In genomic region chr19:38337360-38337653, GRCh38 we compare ENCODE assay signal across 8 cellular contexts. TPM values are rescaled to one million over a fixed set of nuclear protein-coding genes. Genes with fewer than 3 reads are reported as not detected.
DNase-seq lines count a peak whose midpoint lies in the region; ATAC-seq, FAIRE-seq and TF ChIP-seq lines count a peak whose summit lies in the region.

No MANE protein-coding gene starts in this region.

- H3K4me2 ChIP-seq in keratinocyte (ENCODE audit: control insufficient read depth, extremely low read depth, insufficient read depth, low read depth, low read length), result peak overlapping the region; percentile 96

- TF ChIP-seq CTCF in keratinocyte (optimal IDR thresholded peaks at IDR 0.05 in 1 of 3, IDR thresholded peaks at IDR 0.05 in 1 of 3, conservative IDR thresholded peaks at IDR 0.05 in 1 of 3; ENCODE audit: extremely low read depth in 1 of 3, insufficient read depth in 2 of 3, low read length in 3 of 3) (no peak), testis (IDR thresholded peaks at IDR 0.05) (no peak)

- no peaks in the 10 kb centered on the region for H3K9me1 ChIP-seq in keratinocyte (ENCODE audit: control insufficient read depth, extremely low read depth, insufficient read depth, low read length)

- no peak for DNase-seq in activated T-cell treated with anti-CD3 and anti-CD28 coated beads, Interleukin-2, amount 50 U/mL, for 24 hours
- DNase-seq in activated T-cell treated with anti-CD3 and anti-CD28 coated beads, Interleukin-2, amount 50 U/mL, for 1 hour, result no peak
- DNase-seq in activated naive CD4-positive, alpha-beta T cell treated with anti-CD3 and anti-CD28 coated beads, Interleukin-2, amount 50 U/mL, for 72 hours (ENCODE audit: low spot score in 2 of 2), result no peak
- DNase-seq in keratinocyte (ENCODE audit: low read depth, low spot score), result no peak
- DNase-seq in testis, result no peak
- no peak for DNase-seq in RPMI8226
- no peak for DNase-seq in NCI-H2029 treated with DMSO at 0.1 percent for 48 hours (lab: John Stamatoyannopoulos, UW)
- no peak for DNase-seq in NCI-H1694 treated with DMSO at 0.1 percent for 48 hours (lab: John Stamatoyannopoulos, UW)

- no peaks in the 10 kb centered on the region for H3K36me3 ChIP-seq in keratinocyte (ENCODE audit: control insufficient read depth in 2 of 2, extremely low read depth in 1 of 2, insufficient read depth in 2 of 2, low read length in 2 of 2)
- no peaks in the 10 kb centered on the region for H3K36me3 ChIP-seq in testis (ENCODE audit: low read depth, missing control alignments)

- ATAC-seq in activated naive CD4-positive, alpha-beta T cell treated with anti-CD3 and anti-CD28 coated beads, Interleukin-2, amount 50 U/mL, for 72 hours, result no peak

- no peaks in the 10 kb centered on the region for H3K9me3 Mint-ChIP-seq in activated T-cell treated with anti-CD3 and anti-CD28 coated beads, Interleukin-2, amount 50 U/mL, for 24 hours
- no peaks in the 10 kb centered on the region for H3K9me3 Mint-ChIP-seq in activated naive CD4-positive, alpha-beta T cell treated with anti-CD3 and anti-CD28 coated beads, Interleukin-2, amount 50 U/mL, for 72 hours

- no peaks in the 10 kb centered on the region for H4K20me1 ChIP-seq in keratinocyte (ENCODE audit: control insufficient read depth, extremely low read depth, insufficient read depth, low read length)

- H3K27me3 ChIP-seq in keratinocyte (ENCODE audit: control insufficient read depth, extremely low read depth, insufficient read depth, low read length), result no peaks in the 10 kb centered on the region
- H3K27me3 ChIP-seq in testis, result no peaks in the 10 kb centered on the region

- intact Hi-C loops in testis (cut with DNase I; ENCODE audit: low total_unique reads), result no loop called here

- H3K36me3 Mint-ChIP-seq in activated T-cell treated with anti-CD3 and anti-CD28 coated beads, Interleukin-2, amount 50 U/mL, for 24 hours (ENCODE audit: low read depth), result peaks cover 7% of the 10 kb centered on the region
- no peaks in the 10 kb centered on the region for H3K36me3 Mint-ChIP-seq in activated naive CD4-positive, alpha-beta T cell treated with anti-CD3 and anti-CD28 coated beads, Interleukin-2, amount 50 U/mL, for 72 hours

- H3K4me1 ChIP-seq in keratinocyte (ENCODE audit: control insufficient read depth, extremely low read depth, insufficient read depth, low read length) (peaks cover 12% of the 10 kb centered on the region), testis (peaks cover 4% of the 10 kb centered on the region)

- no peak for FAIRE-seq in keratinocyte (lab: Jason Lieb, UNC)

- H2AFZ ChIP-seq in keratinocyte (ENCODE audit: control insufficient read depth, low read length), result peak overlapping the region; percentile 85

- H3K27ac Mint-ChIP-seq in activated T-cell treated with anti-CD3 and anti-CD28 coated beads, Interleukin-2, amount 50 U/mL, for 24 hours, result peak overlapping the region; percentile 100
- H3K27ac Mint-ChIP-seq in activated naive CD4-positive, alpha-beta T cell treated with anti-CD3 and anti-CD28 coated beads, Interleukin-2, amount 50 U/mL, for 72 hours, result peak overlapping the region; percentile 93 to 98

- no peaks in the 10 kb centered on the region for H3K27me3 Mint-ChIP-seq in activated T-cell treated with anti-CD3 and anti-CD28 coated beads, Interleukin-2, amount 50 U/mL, for 24 hours

- H3K79me2 ChIP-seq in keratinocyte (ENCODE audit: control insufficient read depth, insufficient read depth, low read length), result no peaks in the 10 kb centered on the region

- TF ChIP-seq POLR2A in testis (IDR thresholded peaks at IDR 0.05), result no peak

- WGBS in testis, 2 donors, result 48 to 63% methylated on average over 6 to 10 of the region's 10 CpGs

- peaks cover 11% of the 10 kb centered on the region for H3K4me1 Mint-ChIP-seq in activated T-cell treated with anti-CD3 and anti-CD28 coated beads, Interleukin-2, amount 50 U/mL, for 24 hours (ENCODE audit: low read depth)

- peak overlapping the region; percentile 89 for H3K4me3 Mint-ChIP-seq in activated T-cell treated with anti-CD3 and anti-CD28 coated beads, Interleukin-2, amount 50 U/mL, for 24 hours

- dilution Hi-C loops in keratinocyte (cut with MboI; ENCODE audit: extremely low pct_ligation_motif_present, low sequenced_read_pairs), result no loop called here

- H3K9me3 ChIP-seq in keratinocyte (ENCODE audit: control insufficient read depth, low read depth, low read length), result no peaks in the 10 kb centered on the region
- no peaks in the 10 kb centered on the region for H3K9me3 ChIP-seq in testis

- H3K4me3 ChIP-seq in keratinocyte (ENCODE audit: control insufficient read depth in 2 of 3, extremely low read depth in 1 of 3, insufficient read depth in 2 of 3, low read depth in 1 of 3, low read length in 3 of 3) (peak overlapping the region; percentile 58 to 65 (median 62)), testis (peak overlapping the region; percentile 63 to 66)

- peak overlapping the region; percentile 18 for H3K9ac ChIP-seq in keratinocyte (ENCODE audit: control insufficient read depth, extremely low read depth, insufficient read depth, low read length)

- H3K27ac ChIP-seq in keratinocyte (ENCODE audit: control insufficient read depth, insufficient read depth, low read length), result no peak overlapping the region
- peak overlapping the region in 1 of 2 donors; percentile 96 for H3K27ac ChIP-seq in testis

RNA-seq across cellular contexts. Expression of gene CATSPERG, which starts 1.7 kb away (rescaled TPM):
- 10 to 100 TPM in 1 of 2 donors, 1 to 10 TPM in 1; 4.1 to 22.8 TPM for total RNA-seq in activated naive CD4-positive, alpha-beta T cell treated with anti-CD3 and anti-CD28 coated beads, Interleukin-2, amount 50 U/mL, for 72 hours
- polyA plus RNA-seq in keratinocyte (0.21 to 0.73 TPM (median 0.35 TPM) in 3 replicates), testis (ENCODE audit: insufficient read depth, low read depth, low replicate concordance) (141 TPM)
- 2.3 TPM for polyA plus RNA-seq in keratinocyte (2011; ENCODE audit: low read depth)
- 0.28 TPM in 1 of 2 replicates, not detected in the other for polyA plus RNA-seq in keratinocyte (2011; cell fraction: cytosol; rRNA removed)
- 1.5 and 3.3 TPM in 2 replicates for polyA plus RNA-seq in keratinocyte (2011; cell fraction: nucleus; rRNA removed)
- 0.28 and 2.7 TPM in 2 replicates for polyA plus RNA-seq in keratinocyte (2012; ENCODE audit: low replicate concordance)
- polyA minus RNA-seq in keratinocyte, result 1.2 to 1.5 TPM in 2 of 3 replicates, not detected in the other
- polyA minus RNA-seq in keratinocyte (2011; cell fraction: cytosol; rRNA and poly(A)+ RNA removed), result 3.5 TPM
- polyA minus RNA-seq in keratinocyte (2011; cell fraction: nucleus; rRNA and poly(A)+ RNA removed), result 1.7 and 2.1 TPM in 2 replicates
- 10 to 100 TPM; 56.3 to 84.0 TPM for total RNA-seq in testis

RNA-seq across cellular contexts. Expression of gene KCNK6, which starts 17.7 kb away (rescaled TPM):
- total RNA-seq in activated naive CD4-positive, alpha-beta T cell treated with anti-CD3 and anti-CD28 coated beads, Interleukin-2, amount 50 U/mL, for 72 hours, result 10 to 100 TPM; 10.7 to 12.1 TPM
- polyA plus RNA-seq in keratinocyte, result 23.9 to 33.7 TPM (median 29.1 TPM) in 3 replicates
- polyA plus RNA-seq in keratinocyte (2011; ENCODE audit: low read depth), result 17.5 TPM
- 23.3 and 23.8 TPM in 2 replicates for polyA plus RNA-seq in keratinocyte (2011; cell fraction: cytosol; rRNA removed)
- polyA plus RNA-seq in keratinocyte (2011; cell fraction: nucleus; rRNA removed), result 65.9 and 66.2 TPM in 2 replicates
- 34.3 and 38.5 TPM in 2 replicates for polyA plus RNA-seq in keratinocyte (2012; ENCODE audit: low replicate concordance)
- polyA minus RNA-seq in keratinocyte, result 17.3 to 23.6 TPM (median 23.1 TPM) in 3 replicates
- polyA minus RNA-seq in keratinocyte (2011; cell fraction: cytosol; rRNA and poly(A)+ RNA removed), result 14.8 TPM
- polyA minus RNA-seq in keratinocyte (2011; cell fraction: nucleus; rRNA and poly(A)+ RNA removed), result 19.3 and 32.0 TPM in 2 replicates
- total RNA-seq in testis, result 1 to 10 TPM; 2.3 to 3.5 TPM
- polyA plus RNA-seq in testis (ENCODE audit: insufficient read depth, low read depth, low replicate concordance), result 3.4 TPM

RNA-seq across cellular contexts. Expression of gene YIF1B, which starts 21.6 kb away (rescaled TPM):
- total RNA-seq in activated naive CD4-positive, alpha-beta T cell treated with anti-CD3 and anti-CD28 coated beads, Interleukin-2, amount 50 U/mL, for 72 hours, result 10 to 100 TPM; 82.1 to 90.0 TPM
- polyA plus RNA-seq in keratinocyte (38.1 to 66.5 TPM (median 47.6 TPM) in 3 replicates), testis (ENCODE audit: insufficient read depth, low read depth, low replicate concordance) (52.1 TPM)
- 7.4 TPM for polyA plus RNA-seq in keratinocyte (2011; ENCODE audit: low read depth)
- 29.0 and 58.3 TPM in 2 replicates for polyA plus RNA-seq in keratinocyte (2011; cell fraction: cytosol; rRNA removed)
- polyA plus RNA-seq in keratinocyte (2011; cell fraction: nucleus; rRNA removed), result 25.8 and 36.8 TPM in 2 replicates
- polyA plus RNA-seq in keratinocyte (2012; ENCODE audit: low replicate concordance), result 26.1 and 50.0 TPM in 2 replicates
- 40.3 to 62.6 TPM (median 40.9 TPM) in 3 replicates for polyA minus RNA-seq in keratinocyte
- polyA minus RNA-seq in keratinocyte (2011; cell fraction: cytosol; rRNA and poly(A)+ RNA removed), result 51.8 TPM
- polyA minus RNA-seq in keratinocyte (2011; cell fraction: nucleus; rRNA and poly(A)+ RNA removed), result 12.3 and 12.4 TPM in 2 replicates
- total RNA-seq in testis, result 10 to 100 TPM; 63.5 to 63.7 TPM

RNA-seq across cellular contexts. Expression of gene C19orf33, which starts 33.3 kb away (rescaled TPM):
- not detected for total RNA-seq in activated naive CD4-positive, alpha-beta T cell treated with anti-CD3 and anti-CD28 coated beads, Interleukin-2, amount 50 U/mL, for 72 hours
- polyA plus RNA-seq in keratinocyte (302 to 496 TPM (median 366 TPM) in 3 replicates), testis (ENCODE audit: insufficient read depth, low read depth, low replicate concordance) (7.9 TPM)
- polyA plus RNA-seq in keratinocyte (2011; ENCODE audit: low read depth), result 241 TPM
- 214 and 781 TPM in 2 replicates for polyA plus RNA-seq in keratinocyte (2011; cell fraction: cytosol; rRNA removed)
- 102 and 139 TPM in 2 replicates for polyA plus RNA-seq in keratinocyte (2011; cell fraction: nucleus; rRNA removed)
- polyA plus RNA-seq in keratinocyte (2012; ENCODE audit: low replicate concordance), result 360 and 816 TPM in 2 replicates
- polyA minus RNA-seq in keratinocyte, result 35.2 to 58.7 TPM (median 44.3 TPM) in 3 replicates
- 220 TPM for polyA minus RNA-seq in keratinocyte (2011; cell fraction: cytosol; rRNA and poly(A)+ RNA removed)
- 42.0 and 55.5 TPM in 2 replicates for polyA minus RNA-seq in keratinocyte (2011; cell fraction: nucleus; rRNA and poly(A)+ RNA removed)
- total RNA-seq in testis, result 1 to 10 TPM; 1.1 to 1.7 TPM

RNA-seq across cellular contexts. Expression of gene PSMD8, which starts 37.1 kb away (rescaled TPM):
- total RNA-seq in activated naive CD4-positive, alpha-beta T cell treated with anti-CD3 and anti-CD28 coated beads, Interleukin-2, amount 50 U/mL, for 72 hours, result 100 to 1,000 TPM; 189 to 203 TPM
- polyA plus RNA-seq in keratinocyte (346 to 528 TPM (median 350 TPM) in 3 replicates), testis (ENCODE audit: insufficient read depth, low read depth, low replicate concordance) (373 TPM)
- polyA plus RNA-seq in keratinocyte (2011; ENCODE audit: low read depth), result 76.8 TPM
- 357 and 365 TPM in 2 replicates for polyA plus RNA-seq in keratinocyte (2011; cell fraction: cytosol; rRNA removed)
- 215 and 228 TPM in 2 replicates for polyA plus RNA-seq in keratinocyte (2011; cell fraction: nucleus; rRNA removed)
- polyA plus RNA-seq in keratinocyte (2012; ENCODE audit: low replicate concordance), result 250 and 304 TPM in 2 replicates
- polyA minus RNA-seq in keratinocyte, result 251 to 377 TPM (median 251 TPM) in 3 replicates
- polyA minus RNA-seq in keratinocyte (2011; cell fraction: cytosol; rRNA and poly(A)+ RNA removed), result 190 TPM
- polyA minus RNA-seq in keratinocyte (2011; cell fraction: nucleus; rRNA and poly(A)+ RNA removed), result 80.1 and 90.7 TPM in 2 replicates
- 100 to 1,000 TPM; 244 to 265 TPM for total RNA-seq in testis
